Comparison of ENCODE assay signal across 19 cellular contexts in the genomic region with DNA sequence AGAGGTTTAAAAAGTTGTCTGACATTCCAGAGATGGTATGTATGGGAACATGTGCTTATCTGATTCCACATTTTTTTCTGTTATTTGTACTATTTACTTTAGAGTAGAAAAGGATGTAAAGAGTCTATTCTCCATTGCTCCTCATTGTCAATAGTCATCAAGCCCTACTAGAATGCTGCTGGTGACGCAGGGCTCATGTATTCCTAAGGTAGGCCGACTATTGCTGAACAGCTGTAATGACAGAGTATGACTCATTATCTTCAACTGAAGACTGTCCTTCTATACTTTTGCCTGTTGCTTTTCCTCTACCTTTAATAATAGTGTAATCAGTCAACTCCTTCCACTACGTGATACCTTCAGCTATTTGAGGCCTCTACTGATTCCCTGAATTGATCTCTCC.
DNase-seq lines count a peak whose midpoint lies in the region; ATAC-seq, FAIRE-seq and TF ChIP-seq lines count a peak whose summit lies in the region.
"Had no signal": no experiment of that assay in that cellular context is flagged by ENCODE, and none has a peak within 500 bp of the region (broad histone marks: within the 10 kb centered on the region; RNA-seq: fewer than 3 reads in every experiment).

No MANE protein-coding gene starts in this region.

- peak; percentile 50 for ATAC-seq in mucosa of descending colon
- ATAC-seq: GM12878, K562 had no signal

- CTCF ChIA-PET in Caco-2 (lab: Charles Lee) = no interaction called here

- no peak for FAIRE-seq in urothelium cell line (lab: Jason Lieb, UNC)
- FAIRE-seq: GM12878, H1, K562 had no signal

- H3K9me3 Mint-ChIP-seq in Caco-2 (ENCODE audit: unreplicated experiment) = no peaks in the 10 kb centered on the region
- no peaks in the 10 kb centered on the region for H3K9me3 Mint-ChIP-seq in activated T-cell treated with anti-CD3 and anti-CD28 coated beads, Interleukin-2, amount 50 U/mL, for 24 hours

- H3K36me3 Mint-ChIP-seq in Caco-2 (ENCODE audit: insufficient read depth, unreplicated experiment) = no peaks in the 10 kb centered on the region
- H3K36me3 Mint-ChIP-seq in activated T-cell treated with anti-CD3 and anti-CD28 coated beads, Interleukin-2, amount 50 U/mL, for 24 hours (ENCODE audit: low read depth) = no peaks in the 10 kb centered on the region
- H3K36me3 Mint-ChIP-seq: CD14-positive monocyte had no signal

- H3K9me3 ChIP-seq in Caco-2 (no peaks in the 10 kb centered on the region; the same call in 1 of the 2 replicates), mucosa of descending colon (no peaks in the 10 kb centered on the region)

- in situ Hi-C loops in brain microvascular endothelial cell (cut with HindIII; ENCODE audit: low pct_ligation_motif_present, low sequenced_read_pairs) = no loop called here

- POLR2A ChIA-PET in Caco-2 (lab: Charles Lee) = no interaction called here

- BruUV-seq in Caco-2 (replicated peaks; lab: Mats Ljungman, UMichigan) = no TSS peak

- H3K27ac Mint-ChIP-seq in Caco-2 (ENCODE audit: unreplicated experiment) = no peak overlapping the region
- H3K27ac Mint-ChIP-seq in activated T-cell treated with anti-CD3 and anti-CD28 coated beads, Interleukin-2, amount 50 U/mL, for 24 hours = no peak overlapping the region
- H3K27ac Mint-ChIP-seq: CD14-positive monocyte had no signal

- TF ChIP-seq CTCF in Caco-2 (IDR thresholded peaks at IDR 0.05; ENCODE audit: insufficient read depth in 1 of 2, low read depth in 1 of 2, low read length in 1 of 2, severe bottlenecking in 1 of 2, unreplicated experiment in 1 of 2) (no peak), brain microvascular endothelial cell (IDR thresholded peaks at IDR 0.05; ENCODE audit: low read depth, low read length, missing control alignments) (no peak), mucosa of descending colon (IDR thresholded peaks at IDR 0.05) (no peak)

- intact Hi-C loops in Caco-2 (cut with micrococcal nuclease; ENCODE audit: unreplicated experiment) = no loop called here
- intact Hi-C loops in mucosa of descending colon (cut with DNase I, micrococcal nuclease) = no loop called here

- H3K27ac ChIP-seq in brain microvascular endothelial cell = no peak overlapping the region

- H3K4me3 ChIP-seq in Caco-2 (ENCODE audit: low read depth, low read length) = no peak overlapping the region
- no peak overlapping the region for H3K4me3 ChIP-seq in brain microvascular endothelial cell (ENCODE audit: low read depth, low read length)
- H3K4me3 ChIP-seq in mucosa of descending colon = no peak overlapping the region
- H3K4me3 ChIP-seq: GM12878, K562 had no signal

- H3K27me3 ChIP-seq in Caco-2 (replicated peaks; ENCODE audit: control insufficient read depth, insufficient read depth, low read length) (no peaks in the 10 kb centered on the region), brain microvascular endothelial cell (replicated peaks) (no peaks in the 10 kb centered on the region)

- peaks cover 9% of the 10 kb centered on the region; the same call in 1 of the 2 replicates for H3K4me1 ChIP-seq in Caco-2
- H3K4me1 ChIP-seq in mucosa of descending colon (ENCODE audit: low read depth) = no peaks in the 10 kb centered on the region

- H3K4me1 Mint-ChIP-seq in Caco-2 (ENCODE audit: low read depth, unreplicated experiment) = no peaks in the 10 kb centered on the region
- H3K4me1 Mint-ChIP-seq in activated T-cell treated with anti-CD3 and anti-CD28 coated beads, Interleukin-2, amount 50 U/mL, for 24 hours (ENCODE audit: low read depth) = no peaks in the 10 kb centered on the region
- H3K4me1 Mint-ChIP-seq: CD14-positive monocyte had no signal

- peak; percentile 3 to 38 for DNase-seq in Caco-2
- DNase-seq in M059J (ENCODE audit: low read depth) = peak; percentile 4
- peak; percentile 5 for DNase-seq in brain microvascular endothelial cell
- DNase-seq in mucosa of descending colon = no peak
- no peak for DNase-seq in central memory CD4-positive, alpha-beta T cell
- no peak for DNase-seq in GM19240 (ENCODE audit: insufficient read length, low spot score)
- DNase-seq in urothelium cell line (ENCODE audit: low spot score) = no peak
- DNase-seq in activated T-cell treated with anti-CD3 and anti-CD28 coated beads, Interleukin-2, amount 50 U/mL, for 24 hours = no peak
- DNase-seq: 8988T, MV-4-11, NCI-H1417, NCI-H187, NCI-H2227 treated with DMSO at 0.1 percent for 48 hours, NCI-H524, NCI-H82 had no signal

- H3K36me3 ChIP-seq in Caco-2 (ENCODE audit: control insufficient read depth, insufficient read depth, low read length) (no peaks in the 10 kb centered on the region), brain microvascular endothelial cell (replicated peaks) (no peaks in the 10 kb centered on the region), mucosa of descending colon (ENCODE audit: low read depth) (no peaks in the 10 kb centered on the region)

- H3K27me3 Mint-ChIP-seq in Caco-2 (ENCODE audit: insufficient read depth, unreplicated experiment) = peaks cover 2% of the 10 kb centered on the region
- H3K27me3 Mint-ChIP-seq in activated T-cell treated with anti-CD3 and anti-CD28 coated beads, Interleukin-2, amount 50 U/mL, for 24 hours = no peaks in the 10 kb centered on the region

- no peak overlapping the region for H3K4me3 Mint-ChIP-seq in Caco-2 (ENCODE audit: unreplicated experiment)
- no peak overlapping the region for H3K4me3 Mint-ChIP-seq in activated T-cell treated with anti-CD3 and anti-CD28 coated beads, Interleukin-2, amount 50 U/mL, for 24 hours
- H3K4me3 Mint-ChIP-seq: CD14-positive monocyte had no signal

Comparison
In these comparisons a context has a peak if more than half of its experiments do, and no peak if none do; other contexts are left out.
1. DNase-seq: peak in Caco-2 (2 of 2), M059J (single experiment) and brain microvascular endothelial cell (single experiment); none in mucosa of descending colon (0 of 3), central memory CD4-positive, alpha-beta T cell (single experiment), GM19240 (single experiment), urothelium cell line (single experiment) and activated T-cell treated with anti-CD3 and anti-CD28 coated beads, Interleukin-2, amount 50 U/mL, for 24 hours (single experiment).